ENCODE assay signal across 13 cellular contexts in genomic region chr2:101858910-101859309, GRCh38.
"Had no signal": no experiment of that assay in that cellular context is flagged by ENCODE, and none has a peak within 500 bp of the region (broad histone marks: within the 10 kb centered on the region; RNA-seq: fewer than 3 reads in every experiment).

No MANE protein-coding gene starts in this region.

- H3K27me3 ChIP-seq: tibial nerve had no signal

- H3K9me3 Mint-ChIP-seq: activated CD8-positive, alpha-beta T cell treated with anti-CD3 and anti-CD28 coated beads for 36 hours; activated T-helper 1 cell treated with anti-CD3 and anti-CD28 coated beads, Interleukin-12 subunit alpha, Interleukin-12 subunit beta, Interleukin-2, Interleukin-4 antibody, amounts not matched to agents 30 ng/mL and 10 ng/mL and 1 ng/mL, durations not matched to agents 14 hours and 24 hours and 36 hours had no signal

- H3K27ac Mint-ChIP-seq: activated CD8-positive, alpha-beta T cell treated with anti-CD3 and anti-CD28 coated beads for 36 hours had no signal

- H3K4me3 Mint-ChIP-seq: activated CD8-positive, alpha-beta T cell treated with anti-CD3 and anti-CD28 coated beads for 36 hours; activated T-helper 1 cell treated with anti-CD3 and anti-CD28 coated beads, Interleukin-12 subunit alpha, Interleukin-12 subunit beta, Interleukin-2, Interleukin-4 antibody, amounts not matched to agents 30 ng/mL and 10 ng/mL and 1 ng/mL, durations not matched to agents 14 hours and 24 hours and 36 hours had no signal

- H3K27ac ChIP-seq: coronary artery, parathyroid adenoma, tibial nerve had no signal

- DNase-seq: activated CD8-positive, alpha-beta memory T cell treated with anti-CD3 and anti-CD28 coated beads, Interleukin-2, amount 50 U/mL, for 4 hours; activated CD8-positive, alpha-beta T cell treated with anti-CD3 and anti-CD28 coated beads for 36 hours; activated naive CD4-positive, alpha-beta T cell treated with Interleukin-2 at 50 U/mL for 16 hours; caudate nucleus; effector CD8-positive, alpha-beta T cell; hippocampal formation; retina; small intestine had no signal

- H3K27me3 Mint-ChIP-seq: activated CD8-positive, alpha-beta T cell treated with anti-CD3 and anti-CD28 coated beads for 36 hours had no signal

- ATAC-seq: activated CD4-positive, CD25-positive, alpha-beta regulatory T cell treated with anti-CD3 and anti-CD28 coated beads, Interleukin-2, amount 50 U/mL, for 24 hours; activated CD8-positive, alpha-beta T cell treated with anti-CD3 and anti-CD28 coated beads for 36 hours had no signal

- H3K9me3 ChIP-seq: tibial nerve had no signal
